In the genomic region with DNA sequence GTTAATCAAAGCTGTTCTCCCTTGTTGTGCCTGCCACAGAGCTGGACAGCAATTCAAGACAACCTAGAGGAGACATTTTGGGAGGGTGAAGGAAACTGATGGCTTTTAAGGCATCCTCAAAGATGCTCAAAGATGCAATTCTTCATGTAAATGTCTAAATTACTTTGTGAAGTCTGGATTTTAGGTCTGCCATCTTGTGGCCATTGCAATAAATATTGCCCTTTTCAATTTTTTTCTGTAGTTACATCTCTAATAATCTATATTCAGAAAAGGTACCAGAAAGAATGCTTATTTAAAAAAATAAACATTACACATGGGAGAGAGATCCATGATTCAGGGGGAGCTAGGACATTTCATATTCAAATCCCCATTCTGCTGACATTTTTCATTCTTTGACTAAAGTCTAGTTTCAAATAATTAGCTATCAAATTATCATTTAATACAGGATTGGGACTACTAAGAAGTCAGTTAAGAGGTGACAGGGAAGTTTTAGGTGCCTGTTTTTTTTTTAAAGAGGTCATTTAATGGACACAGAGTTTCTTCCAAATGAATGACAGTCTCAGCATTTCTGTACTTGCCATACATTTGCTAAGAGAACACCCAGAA, we compare ENCODE assay signal across 12 cellular contexts.
DNase-seq lines count a peak whose midpoint lies in the region; ATAC-seq and TF ChIP-seq lines count a peak whose summit lies in the region.
"Had no signal": no experiment of that assay in that cellular context is flagged by ENCODE, and none has a peak within 500 bp of the region (broad histone marks: within the 10 kb centered on the region; RNA-seq: fewer than 3 reads in every experiment).

No MANE protein-coding gene starts in this region.

- no peaks in the 10 kb centered on the region for H3K9me3 ChIP-seq in heart left ventricle
- H3K9me3 ChIP-seq: suprapubic skin had no signal

- peak; percentile 14 to 50 (median 34) for TF ChIP-seq CTCF in heart left ventricle (IDR thresholded peaks at IDR 0.05)
- peak; percentile 49 for TF ChIP-seq CTCF in RWPE1 (conservative IDR thresholded peaks at IDR 0.05; ENCODE audit: low read depth)
- TF ChIP-seq CTCF in foreskin fibroblast (IDR thresholded peaks at IDR 0.05; ENCODE audit: low read depth, low read length): peak; percentile 33
- peak; percentile 74 for TF ChIP-seq CTCF in type B pancreatic cell (conservative IDR thresholded peaks at IDR 0.05)

- peaks cover 0 to 11% (median 0%) of the 10 kb centered on the region in 9 donors for H3K27me3 ChIP-seq in heart left ventricle
- H3K27me3 ChIP-seq: suprapubic skin had no signal

- peaks cover 4% of the 10 kb centered on the region for H3K36me3 Mint-ChIP-seq in type B pancreatic cell
- H3K36me3 Mint-ChIP-seq in activated naive CD4-positive, alpha-beta T cell treated with anti-CD3 and anti-CD28 coated beads, Interleukin-2, amount 50 U/mL, for 72 hours: no peaks in the 10 kb centered on the region

- H3K4me3 Mint-ChIP-seq in type B pancreatic cell: no peak overlapping the region

- no peak overlapping the region for H3K27ac Mint-ChIP-seq in type B pancreatic cell
- H3K27ac Mint-ChIP-seq in activated naive CD4-positive, alpha-beta T cell treated with anti-CD3 and anti-CD28 coated beads, Interleukin-2, amount 50 U/mL, for 72 hours: no peak overlapping the region

- H3K4me3 ChIP-seq in heart left ventricle (no peak overlapping the region), foreskin fibroblast (ENCODE audit: low read depth in 1 of 2, low read length in 2 of 2) (no peak overlapping the region)
- H3K4me3 ChIP-seq: suprapubic skin had no signal

- no peak for DNase-seq in heart left ventricle
- no peak for DNase-seq in cardiac septum (ENCODE audit: low spot score)
- peak; percentile 7 for DNase-seq in RWPE1 (ENCODE audit: low spot score)
- peak in 1 of 2 donors; percentile 54 for DNase-seq in foreskin fibroblast
- DNase-seq in type B pancreatic cell (ENCODE audit: extremely low spot score, unreplicated experiment): no peak
- no peak for DNase-seq in putamen (ENCODE audit: low spot score)
- DNase-seq in activated naive CD4-positive, alpha-beta T cell treated with anti-CD3 and anti-CD28 coated beads, Interleukin-2, amount 50 U/mL, for 72 hours (ENCODE audit: low spot score in 2 of 2): no peak
- no peak for DNase-seq in stimulated activated naive CD8-positive, alpha-beta T cell treated with anti-CD3 and anti-CD28 coated beads, Interleukin-15, Interleukin-2, amounts not matched to agents 100 U/mL and 50 U/mL, for 24 hours
- DNase-seq: NCI-H2107, posterior cingulate gyrus had no signal

- H3K27ac ChIP-seq in heart left ventricle (no peak overlapping the region), RWPE1 (no peak overlapping the region)
- H3K27ac ChIP-seq: epithelial cell of prostate, suprapubic skin had no signal

- no peak for ATAC-seq in heart left ventricle
- ATAC-seq in activated naive CD4-positive, alpha-beta T cell treated with anti-CD3 and anti-CD28 coated beads, Interleukin-2, amount 50 U/mL, for 72 hours: no peak
- ATAC-seq in stimulated activated naive CD8-positive, alpha-beta T cell treated with anti-CD3 and anti-CD28 coated beads, Interleukin-15, Interleukin-2, amounts not matched to agents 100 U/mL and 50 U/mL, for 24 hours: no peak

- CTCF ChIA-PET in RWPE1 (lab: Yijun Ruan, JAX): interaction anchor here (0.6 to 0.7 kb wide), 3 partner anchors 57 to 247 kb away, joined by 3 to 4 read pairs (median 4); no protein-coding TSS in a partner anchor

- intact Hi-C loops in heart left ventricle (cut with DNase I): loop anchor here in 8 of 10 donors (5.0 to 10.0 kb wide), 3 partner anchors 260 to 295 kb away; partner anchors contain the start of gene WNT5A (in 7 of the 8)
- intact Hi-C loops in cardiac septum (cut with DNase I): no loop called here

- peaks cover 37% of the 10 kb centered on the region for H3K27me3 Mint-ChIP-seq in type B pancreatic cell

- H3K4me1 Mint-ChIP-seq in type B pancreatic cell (ENCODE audit: unreplicated experiment): peaks cover 34% of the 10 kb centered on the region

- H3K36me3 ChIP-seq in heart left ventricle: no peaks in the 10 kb centered on the region
- H3K36me3 ChIP-seq: suprapubic skin had no signal

- POLR2A ChIA-PET in RWPE1 (lab: Yijun Ruan, JAX; ENCODE audit: low non-redundant PET): no interaction called here

- H3K4me1 ChIP-seq in heart left ventricle: no peaks in the 10 kb centered on the region
- H3K4me1 ChIP-seq: suprapubic skin had no signal

- peaks cover 6% of the 10 kb centered on the region for H3K9me3 Mint-ChIP-seq in type B pancreatic cell
- no peaks in the 10 kb centered on the region for H3K9me3 Mint-ChIP-seq in activated naive CD4-positive, alpha-beta T cell treated with anti-CD3 and anti-CD28 coated beads, Interleukin-2, amount 50 U/mL, for 72 hours

- TF ChIP-seq POLR2A in heart left ventricle (IDR thresholded peaks at IDR 0.05): no peak
